14 cellular contexts compared by ENCODE assay signal in genomic region chr19:43623889-43624670, GRCh38. TPM values are rescaled to one million over a fixed set of nuclear protein-coding genes. Genes with fewer than 3 reads are reported as not detected.
DNase-seq lines count a peak whose midpoint lies in the region; ATAC-seq and TF ChIP-seq lines count a peak whose summit lies in the region.
"Had no signal": no experiment of that assay in that cellular context is flagged by ENCODE, and none has a peak within 500 bp of the region (broad histone marks: within the 10 kb centered on the region; RNA-seq: fewer than 3 reads in every experiment).

No MANE protein-coding gene starts in this region.

- H4K20me1 ChIP-seq in GM23338 (replicated peaks; ENCODE audit: insufficient read depth), result peaks cover 7% of the 10 kb centered on the region

- H3K27ac Mint-ChIP-seq in CD4-positive, alpha-beta T cell, result peak overlapping the region; percentile 51
- peak overlapping the region; percentile 66 for H3K27ac Mint-ChIP-seq in GM23338
- peak overlapping the region; percentile 97 for H3K27ac Mint-ChIP-seq in WTC11
- no peak overlapping the region for H3K27ac Mint-ChIP-seq in natural killer cell
- H3K27ac Mint-ChIP-seq: T-helper 17 cell had no signal

- no peaks in the 10 kb centered on the region for H3K27me3 ChIP-seq in CD4-positive, alpha-beta T cell (ENCODE audit: control insufficient read depth, insufficient read depth, low read length)
- no peaks in the 10 kb centered on the region for H3K27me3 ChIP-seq in GM23338 (ENCODE audit: insufficient read depth)
- H3K27me3 ChIP-seq: suprapubic skin had no signal

- intact Hi-C loops in CD4-positive, alpha-beta T cell (cut with DNase I, micrococcal nuclease), result no loop called here
- intact Hi-C loops in natural killer cell (cut with micrococcal nuclease), result no loop called here

- peaks cover 9% of the 10 kb centered on the region for H3F3A ChIP-seq in GM23338 (replicated peaks; ENCODE audit: low read depth)

- H3K36me3 Mint-ChIP-seq in CD4-positive, alpha-beta T cell (ENCODE audit: low read depth), result peaks cover 5% of the 10 kb centered on the region
- H3K36me3 Mint-ChIP-seq in GM23338 (ENCODE audit: low read depth) (peaks cover 18% of the 10 kb centered on the region), WTC11 (no peaks in the 10 kb centered on the region), natural killer cell (no peaks in the 10 kb centered on the region)
- H3K36me3 Mint-ChIP-seq: naive B cell had no signal

- CTCF ChIA-PET in CD4-positive, alpha-beta T cell (lab: Charles Lee), result no interaction called here
- CTCF ChIA-PET in WTC11 (lab: Charles Lee), result interaction anchor here (0.9 to 3.6 kb wide), 4 partner anchors 28 to 89 kb away, joined by 3 to 18 read pairs (median 4); partner anchors contain the start of genes IRGQ, PLAUR and ZNF576

- H3K4me1 ChIP-seq in GM23338 (ENCODE audit: insufficient read depth), result peaks cover 12% of the 10 kb centered on the region

- TF ChIP-seq CTCF in CD4-positive, alpha-beta T cell (IDR thresholded peaks at IDR 0.05), result no peak
- TF ChIP-seq CTCF in GM23338 (conservative IDR thresholded peaks at IDR 0.05; ENCODE audit: low read depth in 2 of 2) (no peak), WTC11 (IDR thresholded peaks at IDR 0.05) (no peak), natural killer cell (IDR thresholded peaks at IDR 0.05) (no peak)

- H3K79me2 ChIP-seq in GM23338 (replicated peaks; ENCODE audit: insufficient read depth), result 0 out of 2 replicates have a peak, but pooled peaks cover 4% of the 10 kb centered on the region

- H2AFZ ChIP-seq in GM23338, result no peak overlapping the region

- no peaks in the 10 kb centered on the region for H3K9me3 ChIP-seq in CD4-positive, alpha-beta T cell (ENCODE audit: control insufficient read depth, low read length)
- H3K9me3 ChIP-seq: lower lobe of right lung, suprapubic skin had no signal

- H3K27me3 Mint-ChIP-seq in CD4-positive, alpha-beta T cell, result peaks cover 7% of the 10 kb centered on the region
- H3K27me3 Mint-ChIP-seq in GM23338 (ENCODE audit: insufficient read depth, low read depth, poor library complexity), result peaks cover 23% of the 10 kb centered on the region
- H3K27me3 Mint-ChIP-seq in WTC11 (ENCODE audit: low read depth), result peaks cover 31% of the 10 kb centered on the region
- peaks cover 0 to 16% of the 10 kb centered on the region in 2 donors for H3K27me3 Mint-ChIP-seq in natural killer cell (ENCODE audit: low read depth in 2 of 2)

- POLR2A ChIA-PET in CD4-positive, alpha-beta T cell (lab: Charles Lee), result no interaction called here
- POLR2A ChIA-PET in WTC11 (lab: Charles Lee), result no interaction called here

- no peaks in the 10 kb centered on the region for H3K9me2 ChIP-seq in GM23338 (ENCODE audit: insufficient read depth)

- H3K4me2 ChIP-seq in GM23338, result peak overlapping the region; percentile 70; the same call in 1 of the 2 replicates

- H3K4me3 Mint-ChIP-seq in CD4-positive, alpha-beta T cell, result peak overlapping the region; percentile 67
- H3K4me3 Mint-ChIP-seq in GM23338 (no peak overlapping the region; the same call in 2 of the 3 replicates), WTC11 (no peak overlapping the region), natural killer cell (peak overlapping the region; percentile 21)
- H3K4me3 Mint-ChIP-seq: T-helper 17 cell had no signal

- 0 out of 2 replicates have a peak overlapping the region, but pooled peaks have one; percentile 27 for H3K4me3 ChIP-seq in GM23338
- H3K4me3 ChIP-seq: lower lobe of right lung, suprapubic skin had no signal

- H3K36me3 ChIP-seq in GM23338 (ENCODE audit: insufficient read depth), result no peaks in the 10 kb centered on the region
- H3K36me3 ChIP-seq: lower lobe of right lung, suprapubic skin had no signal

- no peak overlapping the region for H3K27ac ChIP-seq in CD4-positive, alpha-beta T cell (ENCODE audit: low read depth, low read length)
- H3K27ac ChIP-seq in GM23338 (ENCODE audit: low read depth), result peak overlapping the region; percentile 92
- H3K27ac ChIP-seq: C4-2B, lower lobe of right lung, suprapubic skin had no signal

- H3K9me3 Mint-ChIP-seq in CD4-positive, alpha-beta T cell, result no peaks in the 10 kb centered on the region
- peaks cover 3% of the 10 kb centered on the region; the same call in 2 of the 3 replicates for H3K9me3 Mint-ChIP-seq in GM23338
- no peaks in the 10 kb centered on the region for H3K9me3 Mint-ChIP-seq in WTC11
- no peaks in the 10 kb centered on the region for H3K9me3 Mint-ChIP-seq in natural killer cell

- no peak for DNase-seq in CD4-positive, alpha-beta T cell
- peak; percentile 94 for DNase-seq in GM23338 (ENCODE audit: low spot score)
- peak; percentile 88 for DNase-seq in WTC11 (ENCODE audit: low spot score)
- no peak for DNase-seq in natural killer cell
- DNase-seq in NCI-H2029 (lab: John Stamatoyannopoulos, UW), result no peak
- DNase-seq in DMS 273 treated with DMSO at 0.1 percent for 48 hours (lab: John Stamatoyannopoulos, UW), result no peak

- peaks cover 45% of the 10 kb centered on the region for H3K4me1 Mint-ChIP-seq in CD4-positive, alpha-beta T cell (ENCODE audit: low read depth)
- peaks cover 29% of the 10 kb centered on the region for H3K4me1 Mint-ChIP-seq in GM23338
- peaks cover 27% of the 10 kb centered on the region for H3K4me1 Mint-ChIP-seq in WTC11
- H3K4me1 Mint-ChIP-seq in natural killer cell, result peaks cover 17 to 49% of the 10 kb centered on the region in 2 donors

- no peak for ATAC-seq in CD4-positive, alpha-beta T cell (ENCODE audit: poor library complexity)
- peak; percentile 9 for ATAC-seq in GM23338
- peak; percentile 16 for ATAC-seq in WTC11
- ATAC-seq in natural killer cell, result no peak
- no peak for ATAC-seq in GM19035 (IDR thresholded peaks at IDR 0.05; ENCODE audit: unreplicated experiment)

TF ChIP-seq in WTC11, 78 proteins besides CTCF, POLR2A, EP300 and RAD21:
- peak; percentile 15; the same call in 1 of the 2 replicates for TF ChIP-seq CREB1 (CRISPR knock-in tag; IDR thresholded peaks at IDR 0.05)
- no peak for TF ChIP-seq TCF7 (CRISPR knock-in tag; IDR thresholded peaks at IDR 0.05; ENCODE audit: low read depth)

RNA-seq across cellular contexts. Expression of gene ZNF428, which starts 4.7 kb away (rescaled TPM):
- total RNA-seq in CD4-positive, alpha-beta T cell, result 10 to 100 TPM; 22.3 to 24.8 TPM
- 21.6 and 23.9 TPM in 2 replicates for total RNA-seq in GM23338 (2014; rRNA removed; shearing (Covaris generic))
- polyA plus RNA-seq in GM23338 (2016; fragmentation: Nextera tagmentation; extraction: Ambion mirVana), result 21.1 and 22.5 TPM in 2 replicates
- total RNA-seq in WTC11 (2021), result 19.2 to 20.1 TPM (median 20.0 TPM) in 3 replicates
- total RNA-seq in natural killer cell, result 10 to 100 TPM; 36.3 to 50.5 (median 37.6) TPM

RNA-seq across cellular contexts. Expression of gene SRRM5, which starts 12.2 kb away (rescaled TPM):
- under 1 TPM; 0.25 to 0.56 TPM for total RNA-seq in CD4-positive, alpha-beta T cell
- total RNA-seq in GM23338 (2014; rRNA removed; shearing (Covaris generic)), result not detected in 2 replicates
- polyA plus RNA-seq in GM23338 (2016; fragmentation: Nextera tagmentation; extraction: Ambion mirVana), result 0.08 and 0.17 TPM in 2 replicates
- total RNA-seq in WTC11 (2021) (0.34 to 0.44 TPM (median 0.42 TPM) in 3 replicates), natural killer cell (under 1 TPM; 0.24 to 0.75 (median 0.50) TPM)
- total RNA-seq: Daoy, HT1080 had no signal

RNA-seq across cellular contexts. Expression of gene CADM4, which starts 15.6 kb away (rescaled TPM):
- total RNA-seq in CD4-positive, alpha-beta T cell, result under 1 TPM; 0.28 to 0.36 TPM
- total RNA-seq in GM23338 (2014; rRNA removed; shearing (Covaris generic)), result 21.2 and 26.0 TPM in 2 replicates
- 3.7 TPM in 2 replicates for polyA plus RNA-seq in GM23338 (2016; fragmentation: Nextera tagmentation; extraction: Ambion mirVana)
- total RNA-seq in WTC11 (2021) (12.2 to 13.3 TPM (median 12.4 TPM) in 3 replicates), natural killer cell (under 1 TPM in 2 of 3 donors, not detected in 1; 0.19 to 0.38 TPM)

RNA-seq across cellular contexts. Expression of gene ZNF576, which starts 27.7 kb away (rescaled TPM):
- total RNA-seq in CD4-positive, alpha-beta T cell, result 1 to 10 TPM; 4.1 to 4.8 TPM
- total RNA-seq in GM23338 (2014; rRNA removed; shearing (Covaris generic)), result 5.9 and 14.1 TPM in 2 replicates
- polyA plus RNA-seq in GM23338 (2016; fragmentation: Nextera tagmentation; extraction: Ambion mirVana), result 15.5 and 16.9 TPM in 2 replicates
- total RNA-seq in WTC11 (2021), result 15.9 to 18.5 TPM (median 16.5 TPM) in 3 replicates
- 10 to 100 TPM in 1 of 3 donors, 1 to 10 TPM in 2; 4.0 to 10.4 (median 5.8) TPM for total RNA-seq in natural killer cell

RNA-seq across cellular contexts. Expression of gene IRGQ, which starts 28.1 kb away (rescaled TPM):
- 10 to 100 TPM; 28.9 to 29.8 TPM for total RNA-seq in CD4-positive, alpha-beta T cell
- total RNA-seq in GM23338 (2014; rRNA removed; shearing (Covaris generic)), result 49.6 and 72.7 TPM in 2 replicates
- polyA plus RNA-seq in GM23338 (2016; fragmentation: Nextera tagmentation; extraction: Ambion mirVana), result 8.4 and 8.7 TPM in 2 replicates
- total RNA-seq in WTC11 (2021) (33.6 to 38.1 TPM (median 35.5 TPM) in 3 replicates), natural killer cell (10 to 100 TPM; 28.5 to 43.7 (median 32.2) TPM)

Comparison
In these comparisons a context has a peak if more than half of its experiments do, and no peak if none do; other contexts are left out.
1. ATAC-seq: peak in GM23338 (single experiment) and WTC11 (single experiment); none in CD4-positive, alpha-beta T cell (single experiment), natural killer cell (0 of 3) and GM19035 (single experiment).
2. DNase-seq: peak in GM23338 (single experiment) and WTC11 (single experiment); none in CD4-positive, alpha-beta T cell (0 of 10), natural killer cell (single experiment), NCI-H2029 (single experiment) and DMS 273 treated with DMSO at 0.1 percent for 48 hours (single experiment).
3. H3K27ac Mint-ChIP-seq: peak in CD4-positive, alpha-beta T cell (single experiment), GM23338 (single experiment) and WTC11 (single experiment); none in natural killer cell (0 of 2).
4. H3K4me3 Mint-ChIP-seq: peak in CD4-positive, alpha-beta T cell (single experiment) and natural killer cell (single experiment); none in GM23338 (single experiment) and WTC11 (single experiment).